8 cellular contexts compared by ENCODE assay signal in the genomic region with DNA sequence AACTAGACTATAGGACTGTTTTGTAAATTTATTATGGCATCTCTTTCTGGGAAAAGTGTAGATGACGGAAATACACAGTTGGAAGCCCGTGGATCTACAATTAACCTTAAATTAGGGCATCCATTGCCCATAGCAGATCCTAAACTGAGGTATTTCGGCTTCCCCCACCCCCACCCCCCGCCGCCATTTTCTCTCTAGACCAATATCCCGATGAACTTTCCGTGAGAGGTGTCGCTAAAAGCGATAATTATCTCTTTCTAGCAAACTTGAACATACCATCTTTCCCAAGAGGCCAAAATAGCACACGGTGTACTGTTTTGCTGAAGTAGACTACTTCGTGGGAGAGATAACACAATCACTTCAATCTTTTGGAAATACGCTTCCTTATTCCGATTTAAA. TPM values are rescaled to one million over a fixed set of nuclear protein-coding genes. Genes with fewer than 3 reads are reported as not detected.
DNase-seq lines count a peak whose midpoint lies in the region; ATAC-seq and TF ChIP-seq lines count a peak whose summit lies in the region.

No MANE protein-coding gene starts in this region.

- peaks cover 6% of the 10 kb centered on the region for H3K4me1 ChIP-seq in iPS-18a (ENCODE audit: control insufficient read depth, low read depth, low read length)

- no peaks in the 10 kb centered on the region for H3K9me3 Mint-ChIP-seq in activated naive CD4-positive, alpha-beta T cell treated with anti-CD3 and anti-CD28 coated beads, Interleukin-2, amount 10 ng/mL, durations not matched to agents 7 days and 5 days
- H3K9me3 Mint-ChIP-seq in activated CD8-positive, alpha-beta T cell treated with anti-CD3 and anti-CD28 coated beads for 36 hours = no peaks in the 10 kb centered on the region
- no peaks in the 10 kb centered on the region for H3K9me3 Mint-ChIP-seq in stimulated activated naive CD8-positive, alpha-beta T cell treated with anti-CD3 and anti-CD28 coated beads, Interleukin-15, amount 100 ng/mL, for 72 hours

- peak overlapping the region; percentile 84 for H3K9ac ChIP-seq in iPS-18a (ENCODE audit: low read length)

- peaks cover 5% of the 10 kb centered on the region for H3K27me3 Mint-ChIP-seq in activated naive CD4-positive, alpha-beta T cell treated with anti-CD3 and anti-CD28 coated beads, Interleukin-2, amount 10 ng/mL, durations not matched to agents 7 days and 5 days
- H3K27me3 Mint-ChIP-seq in activated CD8-positive, alpha-beta T cell treated with anti-CD3 and anti-CD28 coated beads for 36 hours = no peaks in the 10 kb centered on the region
- no peaks in the 10 kb centered on the region for H3K27me3 Mint-ChIP-seq in stimulated activated naive CD8-positive, alpha-beta T cell treated with anti-CD3 and anti-CD28 coated beads, Interleukin-15, amount 100 ng/mL, for 72 hours

- TF ChIP-seq CTCF in activated CD8-positive, alpha-beta T cell treated with anti-CD3 and anti-CD28 coated beads for 36 hours (IDR thresholded peaks at IDR 0.05) = no peak

- H3K4me3 Mint-ChIP-seq in activated naive CD4-positive, alpha-beta T cell treated with anti-CD3 and anti-CD28 coated beads, Interleukin-2, amount 10 ng/mL, durations not matched to agents 7 days and 5 days = peak overlapping the region; percentile 77
- H3K4me3 Mint-ChIP-seq in activated CD8-positive, alpha-beta T cell treated with anti-CD3 and anti-CD28 coated beads for 36 hours = peak overlapping the region; percentile 78
- peak overlapping the region; percentile 81 to 88 for H3K4me3 Mint-ChIP-seq in stimulated activated naive CD8-positive, alpha-beta T cell treated with anti-CD3 and anti-CD28 coated beads, Interleukin-15, amount 100 ng/mL, for 72 hours

- H3K4me3 ChIP-seq in iPS-18a (ENCODE audit: low read length) = peak overlapping the region; percentile 95

- H3K27ac ChIP-seq in iPS-18a (ENCODE audit: low read length) = peak overlapping the region; percentile 54

- CTCF ChIA-PET in activated naive CD4-positive, alpha-beta T cell treated with anti-CD3 and anti-CD28 coated beads, Interleukin-2, amount 10 ng/mL, durations not matched to agents 7 days and 5 days (lab: Charles Lee) = interaction anchor here (1.5 to 2.3 kb wide), 2 partner anchors 28 to 124 kb away, joined by 4 to 10 read pairs; a partner anchor contains a TSS
- CTCF ChIA-PET in activated CD8-positive, alpha-beta T cell treated with anti-CD3 and anti-CD28 coated beads for 36 hours (lab: Charles Lee) = interaction anchor here (0.9 to 4.4 kb wide), 5 partner anchors 14 to 125 kb away, joined by 3 to 33 read pairs (median 5); a partner anchor contains a TSS

- peaks cover 20% of the 10 kb centered on the region for H3K4me1 Mint-ChIP-seq in activated naive CD4-positive, alpha-beta T cell treated with anti-CD3 and anti-CD28 coated beads, Interleukin-2, amount 10 ng/mL, durations not matched to agents 7 days and 5 days
- H3K4me1 Mint-ChIP-seq in activated CD8-positive, alpha-beta T cell treated with anti-CD3 and anti-CD28 coated beads for 36 hours (ENCODE audit: low read depth) = peaks cover 9% of the 10 kb centered on the region
- peaks cover 7% of the 10 kb centered on the region for H3K4me1 Mint-ChIP-seq in stimulated activated naive CD8-positive, alpha-beta T cell treated with anti-CD3 and anti-CD28 coated beads, Interleukin-15, amount 100 ng/mL, for 72 hours

- H3K27ac Mint-ChIP-seq in activated naive CD4-positive, alpha-beta T cell treated with anti-CD3 and anti-CD28 coated beads, Interleukin-2, amount 10 ng/mL, durations not matched to agents 7 days and 5 days = peak overlapping the region; percentile 94
- peak overlapping the region; percentile 94 for H3K27ac Mint-ChIP-seq in activated CD8-positive, alpha-beta T cell treated with anti-CD3 and anti-CD28 coated beads for 36 hours
- H3K27ac Mint-ChIP-seq in stimulated activated naive CD8-positive, alpha-beta T cell treated with anti-CD3 and anti-CD28 coated beads, Interleukin-15, amount 100 ng/mL, for 72 hours = peak overlapping the region; percentile 96 to 98

- H3K36me3 ChIP-seq in iPS-18a (ENCODE audit: control insufficient read depth, low read depth, low read length) = no peaks in the 10 kb centered on the region

- peaks cover 8% of the 10 kb centered on the region for H3K36me3 Mint-ChIP-seq in activated naive CD4-positive, alpha-beta T cell treated with anti-CD3 and anti-CD28 coated beads, Interleukin-2, amount 10 ng/mL, durations not matched to agents 7 days and 5 days
- peaks cover 10% of the 10 kb centered on the region for H3K36me3 Mint-ChIP-seq in activated CD8-positive, alpha-beta T cell treated with anti-CD3 and anti-CD28 coated beads for 36 hours (ENCODE audit: low read depth)

- peaks cover 51% of the 10 kb centered on the region for H3K27me3 ChIP-seq in iPS-18a (ENCODE audit: control insufficient read depth, insufficient read depth, low read length)

- ATAC-seq in activated CD8-positive, alpha-beta T cell treated with anti-CD3 and anti-CD28 coated beads for 36 hours = no peak
- no peak for ATAC-seq in stimulated activated naive CD8-positive, alpha-beta T cell treated with anti-CD3 and anti-CD28 coated beads, Interleukin-15, amount 100 ng/mL, for 72 hours

- intact Hi-C loops in activated CD8-positive, alpha-beta T cell treated with anti-CD3 and anti-CD28 coated beads for 36 hours (cut with micrococcal nuclease) = loop anchor here (10.0 kb wide), 1 partner anchor 122 kb away; a partner anchor contains a TSS

- H3K9me3 ChIP-seq in iPS-18a (ENCODE audit: control insufficient read depth, low read depth, low read length) = no peaks in the 10 kb centered on the region

- POLR2A ChIA-PET in activated CD8-positive, alpha-beta T cell treated with anti-CD3 and anti-CD28 coated beads for 36 hours (lab: Charles Lee) = interaction anchor here (1.1 to 2.7 kb wide), 4 partner anchors 14 to 124 kb away, joined by 3 to 20 read pairs (median 6); a partner anchor contains a TSS

- no peak for DNase-seq in activated naive CD4-positive, alpha-beta T cell treated with anti-CD3 and anti-CD28 coated beads, Interleukin-2, amount 10 ng/mL, durations not matched to agents 7 days and 5 days
- DNase-seq in activated naive CD4-positive, alpha-beta T cell treated with anti-CD3 and anti-CD28 coated beads, Interleukin-2, amount 50 U/mL, for 16 hours = no peak
- DNase-seq in activated CD8-positive, alpha-beta T cell treated with anti-CD3 and anti-CD28 coated beads for 36 hours = no peak
- DNase-seq in stimulated activated naive CD8-positive, alpha-beta T cell treated with anti-CD3 and anti-CD28 coated beads, Interleukin-15, amount 100 ng/mL, for 72 hours = no peak
- no peak for DNase-seq in NCI-H187 (lab: John Stamatoyannopoulos, UW)
- no peak for DNase-seq in stimulated activated CD8-positive, alpha-beta memory T cell treated with anti-CD3 and anti-CD28 coated beads, Interleukin-4, amount 100 ng/mL, for 48 hours
- no peak for DNase-seq in activated CD4-positive, alpha-beta T cell treated with anti-CD3 and anti-CD28 coated beads, Interleukin-2, amount 50 U/mL, for 4 hours

RNA-seq across cellular contexts. Expression of a gene that starts 0.6 kb away (rescaled TPM):
- total RNA-seq in activated CD8-positive, alpha-beta T cell treated with anti-CD3 and anti-CD28 coated beads for 36 hours = 10 to 100 TPM; 13.1 to 14.0 TPM

RNA-seq across cellular contexts. Expression of a gene that starts 28.4 kb away (rescaled TPM):
- total RNA-seq in activated CD8-positive, alpha-beta T cell treated with anti-CD3 and anti-CD28 coated beads for 36 hours = 100 to 1,000 TPM; 350 to 366 TPM
